Comparison of ENCODE assay signal across 15 cellular contexts in the genomic region with DNA sequence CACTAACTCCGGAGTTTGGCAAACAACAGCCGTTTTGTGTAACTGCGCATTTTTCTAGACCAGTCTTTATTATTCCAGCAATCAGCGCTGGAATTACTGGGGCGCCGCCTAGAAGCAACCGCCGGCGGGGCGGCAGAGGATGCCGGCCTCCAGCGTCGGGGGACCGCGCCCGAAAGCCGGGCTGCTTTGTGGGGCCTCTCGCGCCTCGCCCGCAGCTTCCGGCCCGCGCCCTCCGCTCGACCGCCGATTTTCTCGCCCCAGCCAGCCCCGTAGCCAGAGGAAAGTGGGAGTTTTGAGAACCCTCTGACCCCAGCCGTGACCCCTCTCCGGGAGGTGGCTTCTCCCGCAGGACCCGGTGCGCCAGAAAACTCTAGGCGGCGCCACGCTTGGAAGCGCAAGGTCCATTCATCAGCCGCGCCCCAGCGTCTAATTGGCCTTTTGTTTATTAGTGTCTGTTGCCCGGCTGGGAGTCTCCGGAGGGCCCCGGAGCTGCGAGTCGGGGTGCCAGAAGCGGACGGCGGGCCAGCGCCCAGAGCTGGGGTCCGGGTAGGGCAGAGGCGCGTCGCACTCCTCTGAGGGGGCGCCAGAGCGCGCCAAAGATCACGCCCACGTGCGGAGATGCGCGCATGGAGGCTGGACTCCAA. TPM values are rescaled to one million over a fixed set of nuclear protein-coding genes. Genes with fewer than 3 reads are reported as not detected.
DNase-seq lines count a peak whose midpoint lies in the region; ATAC-seq and TF ChIP-seq lines count a peak whose summit lies in the region.
"Had no signal": no experiment of that assay in that cellular context is flagged by ENCODE, and none has a peak within 500 bp of the region (broad histone marks: within the 10 kb centered on the region; RNA-seq: fewer than 3 reads in every experiment).

No MANE protein-coding gene starts in this region.

- H3K4me3 Mint-ChIP-seq in Caco-2 (ENCODE audit: unreplicated experiment) (peak overlapping the region; percentile 71), WTC11 (peak overlapping the region; percentile 58)

- peaks cover 1% of the 10 kb centered on the region for H3K27me3 Mint-ChIP-seq in Caco-2 (ENCODE audit: insufficient read depth, unreplicated experiment)
- peaks cover 90% of the 10 kb centered on the region for H3K27me3 Mint-ChIP-seq in WTC11 (ENCODE audit: low read depth)

- intact Hi-C loops in Caco-2 (cut with micrococcal nuclease; ENCODE audit: unreplicated experiment): no loop called here

- H3K27me3 ChIP-seq in Caco-2 (replicated peaks; ENCODE audit: control insufficient read depth, insufficient read depth, low read length): peaks cover 3% of the 10 kb centered on the region; the same call in 1 of the 2 replicates
- H3K27me3 ChIP-seq in iPS-18a (ENCODE audit: control insufficient read depth, insufficient read depth, low read length): peaks cover 91% of the 10 kb centered on the region

- H3K36me3 Mint-ChIP-seq in Caco-2 (ENCODE audit: insufficient read depth, unreplicated experiment) (peaks cover 12% of the 10 kb centered on the region), WTC11 (no peaks in the 10 kb centered on the region)

- TF ChIP-seq CTCF in Caco-2 (IDR thresholded peaks at IDR 0.05; ENCODE audit: insufficient read depth in 1 of 2, low read depth in 1 of 2, low read length in 1 of 2, severe bottlenecking in 1 of 2, unreplicated experiment in 1 of 2): no peak
- no peak for TF ChIP-seq CTCF in WTC11 (IDR thresholded peaks at IDR 0.05)

- POLR2A ChIA-PET in Caco-2 (lab: Charles Lee) (no interaction called here), WTC11 (lab: Charles Lee) (no interaction called here)

- H3K9me3 Mint-ChIP-seq in Caco-2 (ENCODE audit: unreplicated experiment): no peaks in the 10 kb centered on the region
- H3K9me3 Mint-ChIP-seq in WTC11: no peaks in the 10 kb centered on the region

- ATAC-seq in WTC11: peak; percentile 49
- ATAC-seq in HG03457 (IDR thresholded peaks at IDR 0.05; ENCODE audit: unreplicated experiment): no peak
- ATAC-seq in GM18520 (IDR thresholded peaks at IDR 0.05; ENCODE audit: unreplicated experiment): no peak
- ATAC-seq: esophagus mucosa had no signal

- H3K4me1 Mint-ChIP-seq in Caco-2 (ENCODE audit: low read depth, unreplicated experiment) (peaks cover 2% of the 10 kb centered on the region), WTC11 (peaks cover 34% of the 10 kb centered on the region)

- CTCF ChIA-PET in Caco-2 (lab: Charles Lee): no interaction called here
- CTCF ChIA-PET in WTC11 (lab: Charles Lee): interaction anchor here (0.6 to 1.5 kb wide), 4 partner anchors 57 to 906 kb away, joined by 3 to 5 read pairs (median 4); no protein-coding TSS in a partner anchor

- no TSS peak for BruUV-seq in Caco-2 (replicated peaks; lab: Mats Ljungman, UMichigan)

- H3K36me3 ChIP-seq in Caco-2 (ENCODE audit: control insufficient read depth, insufficient read depth, low read length) (no peaks in the 10 kb centered on the region), iPS-18a (ENCODE audit: control insufficient read depth, low read depth, low read length) (no peaks in the 10 kb centered on the region)
- H3K36me3 ChIP-seq: BLaER1, neutrophil had no signal

- H3K9me3 ChIP-seq in Caco-2 (no peaks in the 10 kb centered on the region), iPS-18a (ENCODE audit: control insufficient read depth, low read depth, low read length) (no peaks in the 10 kb centered on the region)
- H3K9me3 ChIP-seq: neutrophil had no signal

- H3K27ac ChIP-seq in iPS-18a (ENCODE audit: low read length): no peak overlapping the region
- H3K27ac ChIP-seq: BLaER1, neutrophil had no signal

- H3K27ac Mint-ChIP-seq in Caco-2 (ENCODE audit: unreplicated experiment) (no peak overlapping the region), WTC11 (no peak overlapping the region)

- H3K9ac ChIP-seq in iPS-18a (ENCODE audit: low read length): no peak overlapping the region
- H3K9ac ChIP-seq: BLaER1 had no signal

- DNase-seq in Caco-2 (no peak), WTC11 (ENCODE audit: low spot score) (peak; percentile 55), renal cortical epithelial cell (ENCODE audit: low read depth) (peak; percentile 53), NCI-H187 (lab: John Stamatoyannopoulos, UW) (no peak), NCI-H1092 treated with DMSO at 0.1 percent for 48 hours (lab: John Stamatoyannopoulos, UW) (no peak)
- DNase-seq: activated CD4-positive, alpha-beta T cell treated with anti-CD3 and anti-CD28 coated beads for 1 hour; Kasumi-1; kidney glomerular epithelial cell had no signal

- H3K4me1 ChIP-seq in Caco-2 (peaks cover 11% of the 10 kb centered on the region), iPS-18a (ENCODE audit: control insufficient read depth, low read depth, low read length) (peaks cover 8% of the 10 kb centered on the region)

- H3K4me3 ChIP-seq in Caco-2 (ENCODE audit: low read depth, low read length): peak overlapping the region; percentile 24
- peak overlapping the region; percentile 36 for H3K4me3 ChIP-seq in iPS-18a (ENCODE audit: low read length)
- H3K4me3 ChIP-seq: BLaER1 had no signal

TF ChIP-seq in WTC11, 78 proteins besides CTCF, POLR2A, EP300 and RAD21 (continues in another document):
- TF ChIP-seq, protein P1, sequence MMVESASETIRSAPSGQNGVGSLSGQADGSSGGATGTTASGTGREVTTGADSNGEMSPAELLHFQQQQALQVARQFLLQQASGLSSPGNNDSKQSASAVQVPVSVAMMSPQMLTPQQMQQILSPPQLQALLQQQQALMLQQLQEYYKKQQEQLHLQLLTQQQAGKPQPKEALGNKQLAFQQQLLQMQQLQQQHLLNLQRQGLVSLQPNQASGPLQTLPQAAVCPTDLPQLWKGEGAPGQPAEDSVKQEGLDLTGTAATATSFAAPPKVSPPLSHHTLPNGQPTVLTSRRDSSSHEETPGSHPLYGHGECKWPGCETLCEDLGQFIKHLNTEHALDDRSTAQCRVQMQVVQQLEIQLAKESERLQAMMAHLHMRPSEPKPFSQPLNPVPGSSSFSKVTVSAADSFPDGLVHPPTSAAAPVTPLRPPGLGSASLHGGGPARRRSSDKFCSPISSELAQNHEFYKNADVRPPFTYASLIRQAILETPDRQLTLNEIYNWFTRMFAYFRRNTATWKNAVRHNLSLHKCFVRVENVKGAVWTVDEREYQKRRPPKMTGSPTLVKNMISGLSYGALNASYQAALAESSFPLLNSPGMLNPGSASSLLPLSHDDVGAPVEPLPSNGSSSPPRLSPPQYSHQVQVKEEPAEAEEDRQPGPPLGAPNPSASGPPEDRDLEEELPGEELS (CRISPR knock-in tag; IDR thresholded peaks at IDR 0.05): peak; percentile 87
- TF ChIP-seq, protein P2, sequence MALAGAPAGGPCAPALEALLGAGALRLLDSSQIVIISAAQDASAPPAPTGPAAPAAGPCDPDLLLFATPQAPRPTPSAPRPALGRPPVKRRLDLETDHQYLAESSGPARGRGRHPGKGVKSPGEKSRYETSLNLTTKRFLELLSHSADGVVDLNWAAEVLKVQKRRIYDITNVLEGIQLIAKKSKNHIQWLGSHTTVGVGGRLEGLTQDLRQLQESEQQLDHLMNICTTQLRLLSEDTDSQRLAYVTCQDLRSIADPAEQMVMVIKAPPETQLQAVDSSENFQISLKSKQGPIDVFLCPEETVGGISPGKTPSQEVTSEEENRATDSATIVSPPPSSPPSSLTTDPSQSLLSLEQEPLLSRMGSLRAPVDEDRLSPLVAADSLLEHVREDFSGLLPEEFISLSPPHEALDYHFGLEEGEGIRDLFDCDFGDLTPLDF (CRISPR knock-in tag; IDR thresholded peaks at IDR 0.05): peak; percentile 60; the same call in 1 of the 2 replicates
- TF ChIP-seq FOXK1 (CRISPR knock-in tag; IDR thresholded peaks at IDR 0.05): 0 out of 2 replicates have a peak, but pooled peaks have one; percentile 32
- 0 out of 2 replicates have a peak, but pooled peaks have one; percentile 36 for TF ChIP-seq CREM (CRISPR knock-in tag; IDR thresholded peaks at IDR 0.05)
- TF ChIP-seq ESRRA (CRISPR knock-in tag; IDR thresholded peaks at IDR 0.05; ENCODE audit: borderline replicate concordance): peak; percentile 36; the same call in 1 of the 2 replicates
- TF ChIP-seq USF2 (CRISPR knock-in tag; IDR thresholded peaks at IDR 0.05): 0 out of 2 replicates have a peak, but pooled peaks have one; percentile 8
- TF ChIP-seq PREB (CRISPR knock-in tag; IDR thresholded peaks at IDR 0.05; ENCODE audit: borderline replicate concordance): no peak
- no peak for TF ChIP-seq ZNF396 (CRISPR knock-in tag; IDR thresholded peaks at IDR 0.05; ENCODE audit: borderline replicate concordance)
- peak; percentile 50; the same call in 1 of the 2 replicates for TF ChIP-seq ETV6 (CRISPR knock-in tag; IDR thresholded peaks at IDR 0.05)
- TF ChIP-seq CREB1 (CRISPR knock-in tag; IDR thresholded peaks at IDR 0.05): 0 out of 2 replicates have a peak, but pooled peaks have one; percentile 43
- TF ChIP-seq RELA (CRISPR knock-in tag; IDR thresholded peaks at IDR 0.05; ENCODE audit: borderline replicate concordance): peak; percentile 48; the same call in 1 of the 2 replicates
- TF ChIP-seq MAX (CRISPR knock-in tag; IDR thresholded peaks at IDR 0.05): peak; percentile 92
- TF ChIP-seq ATF3 (CRISPR knock-in tag; conservative IDR thresholded peaks at IDR 0.05): no peak

RNA-seq across cellular contexts. Expression of gene EMX2, which starts 10.7 kb away (rescaled TPM):
- total RNA-seq in Caco-2 (2022) (4.7 and 4.9 TPM in 2 replicates), WTC11 (2021) (not detected in 3 replicates), renal cortical epithelial cell (2.8 and 15.9 TPM in 2 replicates)
- total RNA-seq: esophagus mucosa, G401 had no signal

Comparison
In these comparisons a context has a peak if more than half of its experiments do, and no peak if none do; other contexts are left out.
1. DNase-seq: peak in WTC11 (single experiment) and renal cortical epithelial cell (single experiment); none in Caco-2 (0 of 2), NCI-H187 (0 of 2) and NCI-H1092 treated with DMSO at 0.1 percent for 48 hours (single experiment).